In genomic region chr4:123102897-123103489, GRCh38 we compare ENCODE assay signal across 8 cellular contexts.
DNase-seq lines count a peak whose midpoint lies in the region; ATAC-seq, FAIRE-seq and TF ChIP-seq lines count a peak whose summit lies in the region.

No MANE protein-coding gene starts in this region.

- peak; percentile 96 for FAIRE-seq in kidney (lab: Jason Lieb, UNC)

- in situ Hi-C loops in brain microvascular endothelial cell (cut with HindIII; ENCODE audit: low pct_ligation_motif_present, low sequenced_read_pairs), result no loop called here

- TF ChIP-seq CTCF in brain microvascular endothelial cell (IDR thresholded peaks at IDR 0.05; ENCODE audit: low read depth, low read length, missing control alignments), result peak; percentile 57
- peak; percentile 63 for TF ChIP-seq CTCF in kidney (IDR thresholded peaks at IDR 0.05; ENCODE audit: borderline replicate concordance, extremely low read depth, insufficient read depth)
- peak in 2 of 3 experiments; percentile 41 to 70 for TF ChIP-seq CTCF in vagina (IDR thresholded peaks at IDR 0.05)

- no peak overlapping the region for H3K9ac ChIP-seq in kidney (ENCODE audit: low read length in 2 of 2)

- no peaks in the 10 kb centered on the region for H3K9me3 Mint-ChIP-seq in stimulated activated naive CD8-positive, alpha-beta T cell treated with anti-CD3 and anti-CD28 coated beads, Interleukin-15, amount 100 ng/mL, for 72 hours

- H3K27me3 ChIP-seq in H7 (ENCODE audit: control insufficient read depth, insufficient read depth, low read length) (no peaks in the 10 kb centered on the region), brain microvascular endothelial cell (replicated peaks) (no peaks in the 10 kb centered on the region), vagina (no peaks in the 10 kb centered on the region)

- no peaks in the 10 kb centered on the region for H3K27me3 Mint-ChIP-seq in stimulated activated naive CD8-positive, alpha-beta T cell treated with anti-CD3 and anti-CD28 coated beads, Interleukin-15, amount 100 ng/mL, for 72 hours

- H3K36me3 ChIP-seq in H7 (replicated peaks; ENCODE audit: control insufficient read depth, insufficient read depth, low read length) (no peaks in the 10 kb centered on the region), brain microvascular endothelial cell (replicated peaks) (no peaks in the 10 kb centered on the region), kidney (ENCODE audit: control insufficient read depth in 1 of 2, insufficient read depth in 2 of 2, low read length in 2 of 2) (no peaks in the 10 kb centered on the region), vagina (no peaks in the 10 kb centered on the region)

- no peak overlapping the region for H3K4me3 ChIP-seq in H7 (ENCODE audit: insufficient read depth, low read depth, low read length)
- no peak overlapping the region for H3K4me3 ChIP-seq in brain microvascular endothelial cell (ENCODE audit: low read depth, low read length)
- H3K4me3 ChIP-seq in kidney (ENCODE audit: low read length in 2 of 2), result no peak overlapping the region
- H3K4me3 ChIP-seq in vagina, result no peak overlapping the region

- H3K4me3 Mint-ChIP-seq in stimulated activated naive CD8-positive, alpha-beta T cell treated with anti-CD3 and anti-CD28 coated beads, Interleukin-15, amount 100 ng/mL, for 72 hours, result no peak overlapping the region

- no peak overlapping the region for H3K27ac Mint-ChIP-seq in stimulated activated naive CD8-positive, alpha-beta T cell treated with anti-CD3 and anti-CD28 coated beads, Interleukin-15, amount 100 ng/mL, for 72 hours

- intact Hi-C loops in kidney (cut with DNase I), result no loop called here
- intact Hi-C loops in vagina (cut with DNase I), result loop anchor here (5.0 kb wide), 1 partner anchor 1164 kb away; no protein-coding TSS in a partner anchor

- H3K27ac ChIP-seq in brain microvascular endothelial cell (no peak overlapping the region), kidney (ENCODE audit: low read depth in 2 of 2, low read length in 2 of 2) (no peak overlapping the region), vagina (no peak overlapping the region)

- DNase-seq in NCI-H82 (lab: John Stamatoyannopoulos, UW) (peak; percentile 26), NCI-H82 treated with DMSO at 0.1 percent for 48 hours (lab: John Stamatoyannopoulos, UW; ENCODE audit: unreplicated experiment) (no peak), H7 (peak; percentile 55), NAMALWA (ENCODE audit: low spot score) (peak; percentile 71), brain microvascular endothelial cell (peak; percentile 18), kidney (no peak), vagina (ENCODE audit: extremely low spot score in 2 of 2) (no peak)
- no peak for DNase-seq in stimulated activated naive CD8-positive, alpha-beta T cell treated with anti-CD3 and anti-CD28 coated beads, Interleukin-15, amount 100 ng/mL, for 72 hours

- TF ChIP-seq POLR2A in vagina (IDR thresholded peaks at IDR 0.05), result no peak

- H3K9me3 ChIP-seq in kidney (ENCODE audit: control insufficient read depth in 1 of 2, low read length in 2 of 2) (no peaks in the 10 kb centered on the region), vagina (no peaks in the 10 kb centered on the region)

- ATAC-seq in stimulated activated naive CD8-positive, alpha-beta T cell treated with anti-CD3 and anti-CD28 coated beads, Interleukin-15, amount 100 ng/mL, for 72 hours, result no peak

- no peaks in the 10 kb centered on the region for H3K4me1 ChIP-seq in kidney (ENCODE audit: control insufficient read depth in 1 of 2, insufficient read depth in 1 of 2, low read depth in 1 of 2, low read length in 2 of 2)
- peaks cover 10% of the 10 kb centered on the region for H3K4me1 ChIP-seq in vagina

- H3K4me1 Mint-ChIP-seq in stimulated activated naive CD8-positive, alpha-beta T cell treated with anti-CD3 and anti-CD28 coated beads, Interleukin-15, amount 100 ng/mL, for 72 hours, result no peaks in the 10 kb centered on the region

Comparison
In these comparisons a context has a peak if more than half of its experiments do, and no peak if none do; other contexts are left out.
1. DNase-seq: peak in NCI-H82 (single experiment), H7 (single experiment), NAMALWA (single experiment) and brain microvascular endothelial cell (single experiment); none in NCI-H82 treated with DMSO at 0.1 percent for 48 hours (single experiment), kidney (single experiment), vagina (0 of 2) and stimulated activated naive CD8-positive, alpha-beta T cell treated with anti-CD3 and anti-CD28 coated beads, Interleukin-15, amount 100 ng/mL, for 72 hours (0 of 2).
2. Peak in every context shown above with its lines, with median percentiles within 50 percentile points of each other: CTCF ChIP-seq.